1 cellular context compared by ENCODE assay signal in the genomic region with DNA sequence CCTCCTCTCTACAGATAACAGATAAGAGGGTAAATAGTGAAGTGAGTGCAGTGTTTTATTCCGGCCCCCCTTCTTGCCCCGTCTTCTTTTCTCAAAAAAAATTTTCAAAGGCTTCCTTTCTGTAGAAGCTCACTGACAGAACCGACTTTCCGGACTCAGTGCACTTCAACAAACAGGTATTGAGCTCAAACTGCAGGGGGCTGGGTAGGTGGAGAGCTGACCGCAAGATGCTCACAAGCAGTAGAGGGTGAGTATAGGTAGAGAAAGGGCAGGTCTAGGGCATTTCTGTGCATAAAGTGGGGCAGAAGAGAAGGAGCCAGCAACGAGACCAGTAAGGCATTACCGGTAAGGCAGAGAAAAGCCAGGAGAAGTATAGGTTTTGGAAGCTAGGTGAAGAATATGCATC.
TF ChIP-seq lines count a peak whose summit lies in the region.

No MANE protein-coding gene starts in this region.

TF ChIP-seq in HepG2, 621 proteins besides CTCF, POLR2A, EP300 and RAD21 (continued from another document):
- TF ChIP-seq, protein P1, sequence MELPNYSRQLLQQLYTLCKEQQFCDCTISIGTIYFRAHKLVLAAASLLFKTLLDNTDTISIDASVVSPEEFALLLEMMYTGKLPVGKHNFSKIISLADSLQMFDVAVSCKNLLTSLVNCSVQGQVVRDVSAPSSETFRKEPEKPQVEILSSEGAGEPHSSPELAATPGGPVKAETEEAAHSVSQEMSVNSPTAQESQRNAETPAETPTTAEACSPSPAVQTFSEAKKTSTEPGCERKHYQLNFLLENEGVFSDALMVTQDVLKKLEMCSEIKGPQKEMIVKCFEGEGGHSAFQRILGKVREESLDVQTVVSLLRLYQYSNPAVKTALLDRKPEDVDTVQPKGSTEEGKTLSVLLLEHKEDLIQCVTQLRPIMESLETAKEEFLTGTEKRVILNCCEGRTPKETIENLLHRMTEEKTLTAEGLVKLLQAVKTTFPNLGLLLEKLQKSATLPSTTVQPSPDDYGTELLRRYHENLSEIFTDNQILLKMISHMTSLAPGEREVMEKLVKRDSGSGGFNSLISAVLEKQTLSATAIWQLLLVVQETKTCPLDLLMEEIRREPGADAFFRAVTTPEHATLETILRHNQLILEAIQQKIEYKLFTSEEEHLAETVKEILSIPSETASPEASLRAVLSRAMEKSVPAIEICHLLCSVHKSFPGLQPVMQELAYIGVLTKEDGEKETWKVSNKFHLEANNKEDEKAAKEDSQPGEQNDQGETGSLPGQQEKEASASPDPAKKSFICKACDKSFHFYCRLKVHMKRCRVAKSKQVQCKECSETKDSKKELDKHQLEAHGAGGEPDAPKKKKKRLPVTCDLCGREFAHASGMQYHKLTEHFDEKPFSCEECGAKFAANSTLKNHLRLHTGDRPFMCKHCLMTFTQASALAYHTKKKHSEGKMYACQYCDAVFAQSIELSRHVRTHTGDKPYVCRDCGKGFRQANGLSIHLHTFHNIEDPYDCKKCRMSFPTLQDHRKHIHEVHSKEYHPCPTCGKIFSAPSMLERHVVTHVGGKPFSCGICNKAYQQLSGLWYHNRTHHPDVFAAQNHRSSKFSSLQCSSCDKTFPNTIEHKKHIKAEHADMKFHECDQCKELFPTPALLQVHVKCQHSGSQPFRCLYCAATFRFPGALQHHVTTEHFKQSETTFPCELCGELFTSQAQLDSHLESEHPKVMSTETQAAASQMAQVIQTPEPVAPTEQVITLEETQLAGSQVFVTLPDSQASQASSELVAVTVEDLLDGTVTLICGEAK (IDR thresholded peaks at IDR 0.05): no peak
- TF ChIP-seq, protein P1 (CRISPR knock-in tag; IDR thresholded peaks at IDR 0.05): no peak
- TF ChIP-seq ZNF766 (CRISPR knock-in tag; IDR thresholded peaks at IDR 0.05; ENCODE audit: borderline replicate concordance) (no peak), ZKSCAN8 (CRISPR knock-in tag; IDR thresholded peaks at IDR 0.05; ENCODE audit: borderline replicate concordance) (no peak), RORA (CRISPR knock-in tag; IDR thresholded peaks at IDR 0.05) (no peak)
TF ChIP-seq in HepG2: peak in this region for 0.
